Comparison of ENCODE assay signal across 28 cellular contexts in genomic region chr2:197939787-197940186, GRCh38.
"Had no signal": no experiment of that assay in that cellular context is flagged by ENCODE, and none has a peak within 500 bp of the region (broad histone marks: within the 10 kb centered on the region; RNA-seq: fewer than 3 reads in every experiment).

No MANE protein-coding gene starts in this region.

- DNase-seq: heart right ventricle; left ventricle myocardium superior; lower lobe of right lung; mammary epithelial cell; mesendoderm; naive B cell; natural killer cell; nephron progenitor cell; occipital lobe; retina; right cardiac atrium; stimulated activated CD4-positive, alpha-beta T cell treated with anti-CD3 and anti-CD28 coated beads, Interleukin-12 subunit alpha, Interleukin-12 subunit beta, amount 100 ng/mL, for 4 hours; stimulated activated CD4-positive, alpha-beta T cell treated with anti-CD3 and anti-CD28 coated beads, Interleukin-15, amount 100 ng/mL, for 24 hours; stimulated activated CD4-positive, alpha-beta T cell treated with anti-CD3 and anti-CD28 coated beads, Interleukin-2, amount 100 ng/mL, for 24 hours; stimulated activated CD4-positive, alpha-beta T cell treated with anti-CD3 and anti-CD28 coated beads, Interleukin-4, amount 100 ng/mL, for 1 hour; stimulated activated naive B cell treated with anti-CD40 and anti-IgM and Interleukin-4, amounts not matched to agents 10 μg/mL and 1 μg/mL and 100 μg/mL, for 72 hours; stimulated activated naive CD8-positive, alpha-beta T cell treated with anti-CD3 and anti-CD28 coated beads, Interleukin-15, Interleukin-2, amounts not matched to agents 100 U/mL and 50 U/mL, for 24 hours; stomach; testis; thyroid gland; upper lobe of right lung had no signal

- H3K4me2 ChIP-seq: hepatocyte, neural progenitor cell had no signal

- H3K27ac ChIP-seq: heart right ventricle, hepatocyte, lower lobe of right lung, neural progenitor cell, neutrophil, parathyroid adenoma, skin epidermis, stomach, testis, thyroid gland, upper lobe of right lung had no signal

- H3K36me3 ChIP-seq: heart right ventricle, lower lobe of right lung, neural progenitor cell, neutrophil, stomach, thyroid gland, upper lobe of right lung had no signal

- H3K9me3 ChIP-seq: heart right ventricle, lower lobe of right lung, neutrophil, stomach, testis, thyroid gland, upper lobe of right lung had no signal

- H3K4me1 ChIP-seq: lower lobe of right lung, testis, upper lobe of right lung had no signal

- H3K4me3 ChIP-seq: heart right ventricle, hepatocyte, lower lobe of right lung, neural progenitor cell, skin epidermis, stomach, testis, thyroid gland, upper lobe of right lung had no signal

- H3K27me3 ChIP-seq: heart right ventricle, hepatocyte, neural progenitor cell, stomach, testis, thyroid gland, upper lobe of right lung had no signal

- FAIRE-seq: keratinocyte, urothelium cell line had no signal

- H2AFZ ChIP-seq: hepatocyte, neural progenitor cell, parathyroid adenoma had no signal

- H3K9ac ChIP-seq: neural progenitor cell, parathyroid adenoma had no signal
